ENCODE assay signal across 1 cellular context in the genomic region with DNA sequence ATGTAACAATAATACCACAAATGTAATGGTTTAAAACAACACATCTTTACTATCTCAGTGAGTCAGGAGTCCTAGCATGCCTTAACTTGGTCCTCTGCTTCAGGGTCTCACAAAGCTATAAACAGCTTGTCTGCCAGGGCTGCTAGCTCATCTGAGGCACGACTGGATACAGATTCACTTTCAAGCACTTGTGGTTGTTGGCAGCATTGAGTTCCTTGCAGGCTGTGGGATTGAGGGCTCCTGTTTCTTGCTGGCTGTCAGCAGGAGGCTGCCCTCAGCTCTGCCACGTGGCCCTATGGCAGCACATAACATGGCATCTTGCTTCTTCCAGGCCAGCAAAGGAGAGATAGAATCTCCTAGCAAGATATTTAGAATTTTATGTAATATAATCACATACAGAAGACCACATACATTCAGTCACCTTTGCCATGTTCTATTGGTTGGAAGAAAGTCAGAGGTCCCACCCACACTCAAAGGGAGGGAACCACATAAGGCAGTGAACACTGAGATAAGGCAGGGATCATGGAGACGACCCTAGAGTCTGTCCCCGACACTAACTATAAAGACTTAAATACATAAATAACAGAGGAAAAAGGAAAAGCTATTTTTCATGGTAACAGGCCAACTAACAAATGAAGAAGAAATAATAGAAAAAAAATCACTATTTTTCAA.
TF ChIP-seq lines count a peak whose summit lies in the region.

No MANE protein-coding gene starts in this region.

TF ChIP-seq in WTC11, 78 proteins besides CTCF, POLR2A, EP300 and RAD21 (continued from another document):
- TF ChIP-seq, protein P1, sequence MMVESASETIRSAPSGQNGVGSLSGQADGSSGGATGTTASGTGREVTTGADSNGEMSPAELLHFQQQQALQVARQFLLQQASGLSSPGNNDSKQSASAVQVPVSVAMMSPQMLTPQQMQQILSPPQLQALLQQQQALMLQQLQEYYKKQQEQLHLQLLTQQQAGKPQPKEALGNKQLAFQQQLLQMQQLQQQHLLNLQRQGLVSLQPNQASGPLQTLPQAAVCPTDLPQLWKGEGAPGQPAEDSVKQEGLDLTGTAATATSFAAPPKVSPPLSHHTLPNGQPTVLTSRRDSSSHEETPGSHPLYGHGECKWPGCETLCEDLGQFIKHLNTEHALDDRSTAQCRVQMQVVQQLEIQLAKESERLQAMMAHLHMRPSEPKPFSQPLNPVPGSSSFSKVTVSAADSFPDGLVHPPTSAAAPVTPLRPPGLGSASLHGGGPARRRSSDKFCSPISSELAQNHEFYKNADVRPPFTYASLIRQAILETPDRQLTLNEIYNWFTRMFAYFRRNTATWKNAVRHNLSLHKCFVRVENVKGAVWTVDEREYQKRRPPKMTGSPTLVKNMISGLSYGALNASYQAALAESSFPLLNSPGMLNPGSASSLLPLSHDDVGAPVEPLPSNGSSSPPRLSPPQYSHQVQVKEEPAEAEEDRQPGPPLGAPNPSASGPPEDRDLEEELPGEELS (CRISPR knock-in tag; IDR thresholded peaks at IDR 0.05) = no peak
- TF ChIP-seq PRRX2 (CRISPR knock-in tag; IDR thresholded peaks at IDR 0.05) (no peak), ZNF138 (CRISPR knock-in tag; conservative IDR thresholded peaks at IDR 0.05) (no peak), ZNF423 (CRISPR knock-in tag; IDR thresholded peaks at IDR 0.05) (no peak), SP1 (CRISPR knock-in tag; conservative IDR thresholded peaks at IDR 0.05) (no peak)
- TF ChIP-seq, protein P2, sequence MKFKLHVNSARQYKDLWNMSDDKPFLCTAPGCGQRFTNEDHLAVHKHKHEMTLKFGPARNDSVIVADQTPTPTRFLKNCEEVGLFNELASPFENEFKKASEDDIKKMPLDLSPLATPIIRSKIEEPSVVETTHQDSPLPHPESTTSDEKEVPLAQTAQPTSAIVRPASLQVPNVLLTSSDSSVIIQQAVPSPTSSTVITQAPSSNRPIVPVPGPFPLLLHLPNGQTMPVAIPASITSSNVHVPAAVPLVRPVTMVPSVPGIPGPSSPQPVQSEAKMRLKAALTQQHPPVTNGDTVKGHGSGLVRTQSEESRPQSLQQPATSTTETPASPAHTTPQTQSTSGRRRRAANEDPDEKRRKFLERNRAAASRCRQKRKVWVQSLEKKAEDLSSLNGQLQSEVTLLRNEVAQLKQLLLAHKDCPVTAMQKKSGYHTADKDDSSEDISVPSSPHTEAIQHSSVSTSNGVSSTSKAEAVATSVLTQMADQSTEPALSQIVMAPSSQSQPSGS (CRISPR knock-in tag; IDR thresholded peaks at IDR 0.05; ENCODE audit: borderline replicate concordance, low read depth) = no peak
- TF ChIP-seq, protein P3, sequence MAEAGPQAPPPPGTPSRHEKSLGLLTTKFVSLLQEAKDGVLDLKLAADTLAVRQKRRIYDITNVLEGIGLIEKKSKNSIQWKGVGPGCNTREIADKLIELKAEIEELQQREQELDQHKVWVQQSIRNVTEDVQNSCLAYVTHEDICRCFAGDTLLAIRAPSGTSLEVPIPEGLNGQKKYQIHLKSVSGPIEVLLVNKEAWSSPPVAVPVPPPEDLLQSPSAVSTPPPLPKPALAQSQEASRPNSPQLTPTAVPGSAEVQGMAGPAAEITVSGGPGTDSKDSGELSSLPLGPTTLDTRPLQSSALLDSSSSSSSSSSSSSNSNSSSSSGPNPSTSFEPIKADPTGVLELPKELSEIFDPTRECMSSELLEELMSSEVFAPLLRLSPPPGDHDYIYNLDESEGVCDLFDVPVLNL (CRISPR knock-in tag; IDR thresholded peaks at IDR 0.05; ENCODE audit: borderline replicate concordance, low read depth) = no peak
- TF ChIP-seq, protein P4, sequence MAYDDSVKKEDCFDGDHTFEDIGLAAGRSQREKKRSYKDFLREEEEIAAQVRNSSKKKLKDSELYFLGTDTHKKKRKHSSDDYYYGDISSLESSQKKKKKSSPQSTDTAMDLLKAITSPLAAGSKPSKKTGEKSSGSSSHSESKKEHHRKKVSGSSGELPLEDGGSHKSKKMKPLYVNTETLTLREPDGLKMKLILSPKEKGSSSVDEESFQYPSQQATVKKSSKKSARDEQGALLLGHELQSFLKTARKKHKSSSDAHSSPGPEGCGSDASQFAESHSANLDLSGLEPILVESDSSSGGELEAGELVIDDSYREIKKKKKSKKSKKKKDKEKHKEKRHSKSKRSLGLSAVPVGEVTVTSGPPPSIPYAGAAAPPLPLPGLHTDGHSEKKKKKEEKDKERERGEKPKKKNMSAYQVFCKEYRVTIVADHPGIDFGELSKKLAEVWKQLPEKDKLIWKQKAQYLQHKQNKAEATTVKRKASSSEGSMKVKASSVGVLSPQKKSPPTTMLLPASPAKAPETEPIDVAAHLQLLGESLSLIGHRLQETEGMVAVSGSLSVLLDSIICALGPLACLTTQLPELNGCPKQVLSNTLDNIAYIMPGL (CRISPR knock-in tag; IDR thresholded peaks at IDR 0.05) = no peak
- TF ChIP-seq, protein P5, sequence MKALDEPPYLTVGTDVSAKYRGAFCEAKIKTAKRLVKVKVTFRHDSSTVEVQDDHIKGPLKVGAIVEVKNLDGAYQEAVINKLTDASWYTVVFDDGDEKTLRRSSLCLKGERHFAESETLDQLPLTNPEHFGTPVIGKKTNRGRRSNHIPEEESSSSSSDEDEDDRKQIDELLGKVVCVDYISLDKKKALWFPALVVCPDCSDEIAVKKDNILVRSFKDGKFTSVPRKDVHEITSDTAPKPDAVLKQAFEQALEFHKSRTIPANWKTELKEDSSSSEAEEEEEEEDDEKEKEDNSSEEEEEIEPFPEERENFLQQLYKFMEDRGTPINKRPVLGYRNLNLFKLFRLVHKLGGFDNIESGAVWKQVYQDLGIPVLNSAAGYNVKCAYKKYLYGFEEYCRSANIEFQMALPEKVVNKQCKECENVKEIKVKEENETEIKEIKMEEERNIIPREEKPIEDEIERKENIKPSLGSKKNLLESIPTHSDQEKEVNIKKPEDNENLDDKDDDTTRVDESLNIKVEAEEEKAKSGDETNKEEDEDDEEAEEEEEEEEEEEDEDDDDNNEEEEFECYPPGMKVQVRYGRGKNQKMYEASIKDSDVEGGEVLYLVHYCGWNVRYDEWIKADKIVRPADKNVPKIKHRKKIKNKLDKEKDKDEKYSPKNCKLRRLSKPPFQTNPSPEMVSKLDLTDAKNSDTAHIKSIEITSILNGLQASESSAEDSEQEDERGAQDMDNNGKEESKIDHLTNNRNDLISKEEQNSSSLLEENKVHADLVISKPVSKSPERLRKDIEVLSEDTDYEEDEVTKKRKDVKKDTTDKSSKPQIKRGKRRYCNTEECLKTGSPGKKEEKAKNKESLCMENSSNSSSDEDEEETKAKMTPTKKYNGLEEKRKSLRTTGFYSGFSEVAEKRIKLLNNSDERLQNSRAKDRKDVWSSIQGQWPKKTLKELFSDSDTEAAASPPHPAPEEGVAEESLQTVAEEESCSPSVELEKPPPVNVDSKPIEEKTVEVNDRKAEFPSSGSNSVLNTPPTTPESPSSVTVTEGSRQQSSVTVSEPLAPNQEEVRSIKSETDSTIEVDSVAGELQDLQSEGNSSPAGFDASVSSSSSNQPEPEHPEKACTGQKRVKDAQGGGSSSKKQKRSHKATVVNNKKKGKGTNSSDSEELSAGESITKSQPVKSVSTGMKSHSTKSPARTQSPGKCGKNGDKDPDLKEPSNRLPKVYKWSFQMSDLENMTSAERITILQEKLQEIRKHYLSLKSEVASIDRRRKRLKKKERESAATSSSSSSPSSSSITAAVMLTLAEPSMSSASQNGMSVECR (CRISPR knock-in tag; IDR thresholded peaks at IDR 0.05; ENCODE audit: borderline replicate concordance) = no peak
- TF ChIP-seq, protein P6, sequence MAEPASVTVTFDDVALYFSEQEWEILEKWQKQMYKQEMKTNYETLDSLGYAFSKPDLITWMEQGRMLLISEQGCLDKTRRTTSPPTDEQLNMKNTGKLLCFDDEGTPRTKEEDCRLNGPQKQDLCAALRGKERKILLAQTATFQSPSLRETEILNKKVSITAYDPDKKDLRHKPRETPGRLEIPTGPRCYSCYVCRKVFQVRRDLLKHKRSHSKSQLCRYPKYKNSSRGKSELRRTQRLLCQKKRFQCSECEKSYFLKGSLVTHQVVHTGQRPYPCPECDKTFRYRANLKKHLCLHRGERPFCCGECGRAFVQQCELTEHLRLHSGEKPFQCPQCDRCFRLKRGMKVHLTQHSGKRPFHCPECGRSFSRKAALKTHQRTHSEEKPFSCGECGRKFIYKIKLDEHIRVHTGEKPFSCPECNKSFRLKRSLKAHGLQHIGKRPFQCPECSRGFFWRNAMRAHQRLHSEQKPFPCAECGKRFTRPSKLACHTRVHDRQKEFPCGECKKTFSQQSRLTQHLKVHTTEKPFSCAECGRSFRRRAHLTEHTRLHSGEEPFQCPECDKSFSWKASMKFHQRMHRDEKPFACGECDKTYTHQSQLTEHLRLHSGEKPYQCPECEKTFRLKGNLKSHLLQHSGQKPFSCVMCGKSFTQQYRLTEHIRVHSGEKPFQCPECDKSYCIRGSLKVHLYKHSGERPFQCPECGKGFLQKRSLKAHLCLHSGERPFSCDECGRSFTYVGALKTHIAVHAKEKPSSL (CRISPR knock-in tag; conservative IDR thresholded peaks at IDR 0.05) = no peak
